ENCODE assay signal across 14 cellular contexts in the genomic region with DNA sequence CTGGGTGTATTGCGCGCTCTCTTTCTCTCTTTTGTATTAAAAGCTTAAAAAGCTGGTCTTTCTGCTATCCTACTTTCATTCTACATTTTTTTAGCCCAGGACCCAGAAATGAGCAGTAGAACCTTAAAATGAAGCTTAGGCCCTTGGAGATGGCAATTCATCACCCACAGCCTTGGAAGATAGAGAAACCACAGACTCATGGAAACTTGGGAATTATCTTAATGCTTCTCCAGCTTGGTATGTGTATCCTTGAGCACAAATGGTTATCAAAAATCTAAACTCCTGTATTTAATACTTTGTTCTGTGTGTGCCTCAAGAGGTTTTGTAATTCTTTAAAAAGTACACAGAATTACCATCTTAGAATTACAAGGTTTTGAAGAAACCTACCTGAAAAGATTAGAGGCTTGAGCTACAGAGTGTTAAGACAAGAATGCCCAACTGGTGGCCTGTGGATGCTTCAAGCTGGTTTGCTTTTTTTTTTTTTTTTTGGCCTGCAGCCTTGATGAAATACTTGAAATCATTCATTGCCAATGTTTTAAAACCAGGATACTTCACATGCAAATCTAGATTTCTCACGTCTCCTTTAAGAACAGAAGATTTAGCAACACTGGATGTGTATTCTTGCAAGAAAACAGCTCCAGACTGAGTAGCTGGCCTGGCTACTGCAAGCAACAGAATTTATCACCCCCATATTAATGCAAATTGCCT.
DNase-seq lines count a peak whose midpoint lies in the region; ATAC-seq lines count a peak whose summit lies in the region.
"Had no signal": no experiment of that assay in that cellular context is flagged by ENCODE, and none has a peak within 500 bp of the region (broad histone marks: within the 10 kb centered on the region; RNA-seq: fewer than 3 reads in every experiment).

No MANE protein-coding gene starts in this region.

- ATAC-seq in activated naive CD4-positive, alpha-beta T cell treated with anti-CD3 and anti-CD28 coated beads, Interleukin-2, amount 50 U/mL, for 72 hours: no peak
- no peak for ATAC-seq in activated CD8-positive, alpha-beta T cell treated with anti-CD3 and anti-CD28 coated beads, Interleukin-2, amount 10 ng/mL, durations not matched to agents 7 days and 5 days
- ATAC-seq in left ventricle myocardium superior: no peak
- ATAC-seq in GM21526 (IDR thresholded peaks at IDR 0.05; ENCODE audit: low FRiP score, unreplicated experiment): no peak
- ATAC-seq: left cardiac atrium, Right ventricle myocardium inferior had no signal

- DNase-seq in activated naive CD4-positive, alpha-beta T cell treated with anti-CD3 and anti-CD28 coated beads, Interleukin-2, amount 50 U/mL, for 72 hours (ENCODE audit: low spot score in 2 of 2): no peak
- no peak for DNase-seq in activated naive CD4-positive, alpha-beta T cell (lab: John Stamatoyannopoulos, UW)
- no peak for DNase-seq in activated CD8-positive, alpha-beta T cell treated with anti-CD3 and anti-CD28 coated beads, Interleukin-2, amount 10 ng/mL, durations not matched to agents 7 days and 5 days
- DNase-seq in fibroblast of peridontal ligament (ENCODE audit: extremely low read depth) (peak; percentile 87), SHP77 (lab: John Stamatoyannopoulos, UW) (no peak), left ventricle myocardium superior (no peak), cerebellum (ENCODE audit: low spot score) (no peak)
- DNase-seq: activated gamma-delta T cell, C1 segment of cervical spinal cord, IMR-90, left cardiac atrium, NCI-H510A treated with DMSO at 0.1 percent for 48 hours had no signal

- CTCF ChIA-PET in activated CD8-positive, alpha-beta T cell treated with anti-CD3 and anti-CD28 coated beads, Interleukin-2, amount 10 ng/mL, durations not matched to agents 7 days and 5 days (lab: Charles Lee): interaction anchor here (0.7 to 13.3 kb wide), 5 partner anchors 19 to 154 kb away, joined by 3 to 142 read pairs (median 3); no protein-coding TSS in a partner anchor

- no peaks in the 10 kb centered on the region for H3K27me3 Mint-ChIP-seq in activated CD8-positive, alpha-beta T cell treated with anti-CD3 and anti-CD28 coated beads, Interleukin-2, amount 10 ng/mL, durations not matched to agents 7 days and 5 days (ENCODE audit: low read depth)

- peaks cover 7 to 20% of the 10 kb centered on the region in 2 donors for H3K36me3 Mint-ChIP-seq in activated naive CD4-positive, alpha-beta T cell treated with anti-CD3 and anti-CD28 coated beads, Interleukin-2, amount 50 U/mL, for 72 hours
- peaks cover 70% of the 10 kb centered on the region for H3K36me3 Mint-ChIP-seq in activated CD8-positive, alpha-beta T cell treated with anti-CD3 and anti-CD28 coated beads, Interleukin-2, amount 10 ng/mL, durations not matched to agents 7 days and 5 days (ENCODE audit: low read depth)

- peaks cover 7 to 9% of the 10 kb centered on the region in 2 donors for H3K9me3 Mint-ChIP-seq in activated naive CD4-positive, alpha-beta T cell treated with anti-CD3 and anti-CD28 coated beads, Interleukin-2, amount 50 U/mL, for 72 hours
- peaks cover 5% of the 10 kb centered on the region for H3K9me3 Mint-ChIP-seq in activated CD8-positive, alpha-beta T cell treated with anti-CD3 and anti-CD28 coated beads, Interleukin-2, amount 10 ng/mL, durations not matched to agents 7 days and 5 days (ENCODE audit: insufficient read depth)

- H3K27ac Mint-ChIP-seq in activated naive CD4-positive, alpha-beta T cell treated with anti-CD3 and anti-CD28 coated beads, Interleukin-2, amount 50 U/mL, for 72 hours: peak overlapping the region; percentile 69 to 86
- peak overlapping the region; percentile 85 for H3K27ac Mint-ChIP-seq in activated CD8-positive, alpha-beta T cell treated with anti-CD3 and anti-CD28 coated beads, Interleukin-2, amount 10 ng/mL, durations not matched to agents 7 days and 5 days

- H3K4me3 Mint-ChIP-seq in activated CD8-positive, alpha-beta T cell treated with anti-CD3 and anti-CD28 coated beads, Interleukin-2, amount 10 ng/mL, durations not matched to agents 7 days and 5 days: no peak overlapping the region

- H3K4me1 Mint-ChIP-seq in activated CD8-positive, alpha-beta T cell treated with anti-CD3 and anti-CD28 coated beads, Interleukin-2, amount 10 ng/mL, durations not matched to agents 7 days and 5 days (ENCODE audit: low read depth): peaks cover 98% of the 10 kb centered on the region

- intact Hi-C loops in left ventricle myocardium superior (cut with micrococcal nuclease): no loop called here

- POLR2A ChIA-PET in activated CD8-positive, alpha-beta T cell treated with anti-CD3 and anti-CD28 coated beads, Interleukin-2, amount 10 ng/mL, durations not matched to agents 7 days and 5 days (lab: Charles Lee): interaction anchor here (0.9 to 5.5 kb wide), 3 partner anchors 19 to 102 kb away, joined by 3 to 41 read pairs (median 4); no protein-coding TSS in a partner anchor
